11 cellular contexts compared by ENCODE assay signal in genomic region chr2:12928197-12928596, GRCh38.
DNase-seq lines count a peak whose midpoint lies in the region; ATAC-seq and TF ChIP-seq lines count a peak whose summit lies in the region.
"Had no signal": no experiment of that assay in that cellular context is flagged by ENCODE, and none has a peak within 500 bp of the region (broad histone marks: within the 10 kb centered on the region; RNA-seq: fewer than 3 reads in every experiment).

No MANE protein-coding gene starts in this region.

- intact Hi-C loops in left ventricle myocardium inferior (cut with micrococcal nuclease), result no loop called here

- no peak for TF ChIP-seq CTCF in left ventricle myocardium inferior (IDR thresholded peaks at IDR 0.05; ENCODE audit: borderline replicate concordance)
- TF ChIP-seq CTCF in right atrium auricular region (IDR thresholded peaks at IDR 0.05), result no peak

- H3K36me3 ChIP-seq in left ventricle myocardium inferior (no peaks in the 10 kb centered on the region), right atrium auricular region (no peaks in the 10 kb centered on the region)

- no peaks in the 10 kb centered on the region for H3K27me3 ChIP-seq in left ventricle myocardium inferior (ENCODE audit: low read depth)
- H3K27me3 ChIP-seq in right atrium auricular region, result no peaks in the 10 kb centered on the region

- no peak for ATAC-seq in GM21737 (IDR thresholded peaks at IDR 0.05; ENCODE audit: unreplicated experiment)
- no peak for ATAC-seq in HG02970 (IDR thresholded peaks at IDR 0.05; ENCODE audit: low FRiP score, unreplicated experiment)

- H3K4me1 ChIP-seq in left ventricle myocardium inferior (peaks cover 49% of the 10 kb centered on the region), right atrium auricular region (peaks cover 0 to 31% of the 10 kb centered on the region in 2 donors)

- H3K27ac ChIP-seq in left ventricle myocardium inferior (replicated peaks) (peak overlapping the region; percentile 47), right atrium auricular region (no peak overlapping the region), temporal lobe (ENCODE audit: low read depth, low read length) (peak overlapping the region; percentile 27)

- H3K9me3 ChIP-seq in left ventricle myocardium inferior (replicated peaks) (no peaks in the 10 kb centered on the region), right atrium auricular region (no peaks in the 10 kb centered on the region)

- H3K4me3 ChIP-seq in left ventricle myocardium inferior (no peak overlapping the region), right atrium auricular region (no peak overlapping the region)

- DNase-seq in left ventricle myocardium inferior, result no peak
- DNase-seq in right atrium auricular region (ENCODE audit: low spot score), result no peak
- peak; percentile 64 for DNase-seq in fibroblast of gingiva (ENCODE audit: low read depth)
- no peak for DNase-seq in NCI-H345 (lab: John Stamatoyannopoulos, UW)
- DNase-seq: activated CD8-positive, alpha-beta memory T cell treated with anti-CD3 and anti-CD28 coated beads for 24 hours; Calu3; NCI-H1436 had no signal

TF ChIP-seq in PFSK-1, 5 proteins besides CTCF, POLR2A, EP300 and RAD21:
- TF ChIP-seq REST (IDR thresholded peaks at IDR 0.05; ENCODE audit: insufficient read depth in 1 of 2, low read depth in 2 of 2, low read length in 2 of 2), result no peak
- 0 out of 2 replicates have a peak, but pooled peaks have one; percentile 34 for TF ChIP-seq SIN3A (IDR thresholded peaks at IDR 0.05; ENCODE audit: borderline replicate concordance, insufficient read depth, low read length)
- no peak for TF ChIP-seq TAF1 (IDR thresholded peaks at IDR 0.05; ENCODE audit: borderline replicate concordance, insufficient read depth, low read length)
- TF ChIP-seq FOXP2 (optimal IDR thresholded peaks at IDR 0.05; ENCODE audit: borderline replicate concordance, extremely low read depth, extremely low read length, insufficient read depth), result no peak
- no peak for TF ChIP-seq POLR2AphosphoS5 (IDR thresholded peaks at IDR 0.05; ENCODE audit: low read depth, low read length)

Comparison
In these comparisons a context has a peak if more than half of its experiments do, and no peak if none do; other contexts are left out.
1. H3K27ac ChIP-seq: peak in left ventricle myocardium inferior (single experiment) and temporal lobe (single experiment); none in right atrium auricular region (0 of 2).